ENCODE assay signal across 25 cellular contexts in the genomic region with DNA sequence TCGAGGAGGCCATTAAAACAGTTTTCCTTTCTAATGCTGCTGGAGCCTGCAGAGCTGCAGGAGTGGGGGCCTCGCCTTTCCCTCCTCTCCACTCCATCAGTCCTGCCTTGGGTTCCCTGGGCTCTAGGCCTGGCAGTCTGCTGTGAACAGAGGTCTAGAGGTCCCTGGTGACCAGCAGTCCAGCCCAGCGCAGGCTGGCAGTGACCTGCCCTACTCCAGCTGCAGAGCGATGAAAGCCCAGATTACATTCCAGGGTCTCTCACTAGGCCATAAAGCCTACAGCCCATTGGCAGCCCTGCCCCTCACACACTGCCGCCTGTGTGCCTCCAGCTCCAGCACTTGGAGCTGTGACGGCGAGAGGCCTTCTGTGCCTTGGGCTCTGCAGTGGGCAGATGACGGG. TPM values are rescaled to one million over a fixed set of nuclear protein-coding genes. Genes with fewer than 3 reads are reported as not detected.
"Had no signal": no experiment of that assay in that cellular context is flagged by ENCODE, and none has a peak within 500 bp of the region (broad histone marks: within the 10 kb centered on the region; RNA-seq: fewer than 3 reads in every experiment).

No MANE protein-coding gene starts in this region.

- ATAC-seq: activated CD4-positive, CD25-positive, alpha-beta regulatory T cell treated with anti-CD3 and anti-CD28 coated beads, Interleukin-2, amount 50 U/mL, for 24 hours; activated CD8-positive, alpha-beta T cell treated with anti-CD3 and anti-CD28 coated beads for 36 hours; activated T-cell treated with anti-CD3 and anti-CD28 coated beads, Interleukin-2, amount 50 U/mL, for 72 hours had no signal

- H3K36me3 Mint-ChIP-seq: activated naive CD4-positive, alpha-beta T cell treated with anti-CD3 and anti-CD28 coated beads, Interleukin-2, amount 10 ng/mL, durations not matched to agents 7 days and 5 days; activated naive CD8-positive, alpha-beta T cell treated with anti-CD3 and anti-CD28 coated beads for 36 hours had no signal

- H3K4me1 ChIP-seq: Peyer's patch, SJSA1 had no signal

- H3K27ac Mint-ChIP-seq: activated CD8-positive, alpha-beta T cell treated with anti-CD3 and anti-CD28 coated beads for 36 hours; activated naive CD4-positive, alpha-beta T cell treated with anti-CD3 and anti-CD28 coated beads, Interleukin-2, amount 10 ng/mL, durations not matched to agents 7 days and 5 days; activated naive CD8-positive, alpha-beta T cell treated with anti-CD3 and anti-CD28 coated beads for 36 hours; activated T-cell treated with anti-CD3 and anti-CD28 coated beads, Interleukin-2, amount 50 U/mL, for 72 hours; activated T-helper 2 cell treated with anti-CD3 and anti-CD28 coated beads, Interferon-gamma antibody, Interleukin-2, Interleukin-4, amounts not matched to agents 10 μg/mL and 5 μg/mL and 100 μg/mL, durations not matched to agents 14 hours and 24 hours and 36 hours; T-helper 1 cell treated with Interleukin-12 subunit alpha and Interleukin-12 subunit beta and Interleukin-4 antibody, amounts not matched to agents 30 μg/mL and 1 μg/mL, for 36 hours had no signal

- H3K36me3 ChIP-seq: brain microvascular endothelial cell, cardiac muscle cell, Peyer's patch, SJSA1 had no signal

- H3K27me3 ChIP-seq: brain microvascular endothelial cell, cardiac muscle cell, Peyer's patch, SJSA1 had no signal

- H3K4me3 ChIP-seq: cardiac muscle cell, Peyer's patch, SJSA1 had no signal

- H3K4me3 Mint-ChIP-seq: activated CD8-positive, alpha-beta T cell treated with anti-CD3 and anti-CD28 coated beads for 36 hours; activated naive CD4-positive, alpha-beta T cell treated with anti-CD3 and anti-CD28 coated beads, Interleukin-2, amount 10 ng/mL, durations not matched to agents 7 days and 5 days; activated naive CD8-positive, alpha-beta T cell treated with anti-CD3 and anti-CD28 coated beads for 36 hours; activated T-cell treated with anti-CD3 and anti-CD28 coated beads, Interleukin-2, amount 50 U/mL, for 72 hours; T-helper 1 cell treated with Interleukin-12 subunit alpha and Interleukin-12 subunit beta and Interleukin-4 antibody, amounts not matched to agents 30 μg/mL and 1 μg/mL, for 36 hours had no signal

- H3K9me3 ChIP-seq: Peyer's patch, SJSA1 had no signal

- H3K27me3 Mint-ChIP-seq: activated CD8-positive, alpha-beta T cell treated with anti-CD3 and anti-CD28 coated beads for 36 hours had no signal

- DNase-seq: activated CD4-positive, alpha-beta T cell treated with anti-CD3 and anti-CD28 coated beads for 4 hours; activated CD8-positive, alpha-beta memory T cell treated with anti-CD3 and anti-CD28 coated beads, Interleukin-2, amount 50 U/mL, for 4 hours; activated CD8-positive, alpha-beta T cell treated with anti-CD3 and anti-CD28 coated beads for 36 hours; activated gamma-delta T cell treated with Interleukin-2 at 50 U/mL for 16 hours; activated naive CD4-positive, alpha-beta T cell treated with anti-CD3 and anti-CD28 coated beads, Interleukin-2, amount 10 ng/mL, durations not matched to agents 7 days and 5 days; activated naive CD8-positive, alpha-beta T cell treated with anti-CD3 and anti-CD28 coated beads for 36 hours; activated T-cell treated with anti-CD3 and anti-CD28 coated beads, Interleukin-2, amount 50 U/mL, for 72 hours; brain microvascular endothelial cell; KBM-7; NCI-H1092; NCI-H1417; NCI-H2029; NCI-H345; NCI-H510A; NCI-H69; NK-92 treated with Interleukin-12 subunit alpha and Interleukin-12 subunit beta, amount 100 ng/mL, for 24 hours; OCI-M1; SHP77 had no signal

- H3K27ac ChIP-seq: brain microvascular endothelial cell, cardiac muscle cell, Peyer's patch, SJSA1 had no signal

- H3K9me3 Mint-ChIP-seq: activated CD8-positive, alpha-beta T cell treated with anti-CD3 and anti-CD28 coated beads for 36 hours; activated naive CD4-positive, alpha-beta T cell treated with anti-CD3 and anti-CD28 coated beads, Interleukin-2, amount 10 ng/mL, durations not matched to agents 7 days and 5 days; activated naive CD8-positive, alpha-beta T cell treated with anti-CD3 and anti-CD28 coated beads for 36 hours; activated T-cell treated with anti-CD3 and anti-CD28 coated beads, Interleukin-2, amount 50 U/mL, for 72 hours; activated T-helper 2 cell treated with anti-CD3 and anti-CD28 coated beads, Interferon-gamma antibody, Interleukin-2, Interleukin-4, amounts not matched to agents 10 μg/mL and 5 μg/mL and 100 μg/mL, durations not matched to agents 14 hours and 24 hours and 36 hours; T-helper 1 cell treated with Interleukin-12 subunit alpha and Interleukin-12 subunit beta and Interleukin-4 antibody, amounts not matched to agents 30 μg/mL and 1 μg/mL, for 36 hours had no signal

RNA-seq across cellular contexts. Expression of gene MAL, which starts 14.8 kb away (rescaled TPM):
- total RNA-seq: cardiac muscle cell, LHCN-M2, SJSA1 had no signal
- polyA plus RNA-seq: cardiac muscle cell had no signal
